Comparison of ENCODE assay signal across 1 cellular context in the genomic region with DNA sequence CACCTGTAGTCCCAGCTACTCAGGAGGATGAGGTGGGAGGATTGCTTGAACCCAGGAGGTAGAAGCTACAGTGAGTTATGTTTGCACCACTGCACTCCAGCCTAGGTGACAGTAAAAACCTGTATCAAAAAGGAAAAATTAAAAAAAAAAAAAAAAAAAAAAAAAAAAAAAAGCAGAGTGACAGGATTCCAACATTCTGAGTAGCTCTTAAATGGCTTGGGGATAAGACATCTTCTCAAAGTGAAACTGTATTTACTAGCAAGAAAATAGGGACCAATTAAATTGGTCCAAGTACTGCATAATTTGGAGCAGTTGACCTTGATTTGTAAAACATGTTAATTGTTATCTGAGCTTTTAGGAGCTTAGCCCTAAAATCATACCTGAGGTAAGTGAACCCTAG.
TF ChIP-seq lines count a peak whose summit lies in the region.

No MANE protein-coding gene starts in this region.

TF ChIP-seq in HepG2, 621 proteins besides CTCF, POLR2A, EP300 and RAD21:
- 0 out of 2 replicates have a peak, but pooled peaks have one; percentile 5 for TF ChIP-seq ZNF136 (CRISPR knock-in tag; IDR thresholded peaks at IDR 0.05; ENCODE audit: low read depth)
- TF ChIP-seq TMF1 (CRISPR knock-in tag; IDR thresholded peaks at IDR 0.05; ENCODE audit: low read depth), result no peak
- TF ChIP-seq, protein P1, sequence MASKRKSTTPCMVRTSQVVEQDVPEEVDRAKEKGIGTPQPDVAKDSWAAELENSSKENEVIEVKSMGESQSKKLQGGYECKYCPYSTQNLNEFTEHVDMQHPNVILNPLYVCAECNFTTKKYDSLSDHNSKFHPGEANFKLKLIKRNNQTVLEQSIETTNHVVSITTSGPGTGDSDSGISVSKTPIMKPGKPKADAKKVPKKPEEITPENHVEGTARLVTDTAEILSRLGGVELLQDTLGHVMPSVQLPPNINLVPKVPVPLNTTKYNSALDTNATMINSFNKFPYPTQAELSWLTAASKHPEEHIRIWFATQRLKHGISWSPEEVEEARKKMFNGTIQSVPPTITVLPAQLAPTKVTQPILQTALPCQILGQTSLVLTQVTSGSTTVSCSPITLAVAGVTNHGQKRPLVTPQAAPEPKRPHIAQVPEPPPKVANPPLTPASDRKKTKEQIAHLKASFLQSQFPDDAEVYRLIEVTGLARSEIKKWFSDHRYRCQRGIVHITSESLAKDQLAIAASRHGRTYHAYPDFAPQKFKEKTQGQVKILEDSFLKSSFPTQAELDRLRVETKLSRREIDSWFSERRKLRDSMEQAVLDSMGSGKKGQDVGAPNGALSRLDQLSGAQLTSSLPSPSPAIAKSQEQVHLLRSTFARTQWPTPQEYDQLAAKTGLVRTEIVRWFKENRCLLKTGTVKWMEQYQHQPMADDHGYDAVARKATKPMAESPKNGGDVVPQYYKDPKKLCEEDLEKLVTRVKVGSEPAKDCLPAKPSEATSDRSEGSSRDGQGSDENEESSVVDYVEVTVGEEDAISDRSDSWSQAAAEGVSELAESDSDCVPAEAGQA (IDR thresholded peaks at IDR 0.05; ENCODE audit: low read depth), result no peak
- TF ChIP-seq, protein P1 (CRISPR knock-in tag; IDR thresholded peaks at IDR 0.05; ENCODE audit: borderline replicate concordance), result peak; percentile 41; the same call in 1 of the 2 replicates
- TF ChIP-seq ZBTB40 (IDR thresholded peaks at IDR 0.05), result no peak
- TF ChIP-seq ZBTB40 (CRISPR knock-in tag; IDR thresholded peaks at IDR 0.05), result no peak
- TF ChIP-seq BRCA1 (CRISPR knock-in tag; IDR thresholded peaks at IDR 0.05), result 0 out of 2 replicates have a peak, but pooled peaks have one; percentile 42
- TF ChIP-seq ZNF800 (CRISPR knock-in tag; IDR thresholded peaks at IDR 0.05), result no peak
- no peak for TF ChIP-seq TRIM24 (CRISPR knock-in tag; IDR thresholded peaks at IDR 0.05)
- TF ChIP-seq ZC3H13 (CRISPR knock-in tag; IDR thresholded peaks at IDR 0.05), result no peak
- no peak for TF ChIP-seq ATM (IDR thresholded peaks at IDR 0.05; ENCODE audit: borderline replicate concordance)
- TF ChIP-seq GABPA (IDR thresholded peaks at IDR 0.05; ENCODE audit: low read depth, low read length), result no peak
- no peak for TF ChIP-seq GABPA (CRISPR knock-in tag; IDR thresholded peaks at IDR 0.05; ENCODE audit: low read depth)
- TF ChIP-seq SMAD9 (CRISPR knock-in tag; IDR thresholded peaks at IDR 0.05), result no peak
- TF ChIP-seq ZFX (CRISPR knock-in tag; IDR thresholded peaks at IDR 0.05; ENCODE audit: low read depth), result 0 out of 2 replicates have a peak, but pooled peaks have one; percentile 0
- TF ChIP-seq ZNF207 (IDR thresholded peaks at IDR 0.05; ENCODE audit: borderline replicate concordance), result no peak
- TF ChIP-seq U2AF1 (optimal IDR thresholded peaks at IDR 0.05; ENCODE audit: low read depth, low read length), result no peak
- TF ChIP-seq ZBTB7A (CRISPR knock-in tag; IDR thresholded peaks at IDR 0.05), result no peak
